In genomic region chr2:162146906-162147305, GRCh38 we compare ENCODE assay signal across 30 cellular contexts. TPM values are rescaled to one million over a fixed set of nuclear protein-coding genes. Genes with fewer than 3 reads are reported as not detected.
DNase-seq lines count a peak whose midpoint lies in the region; ATAC-seq, FAIRE-seq and TF ChIP-seq lines count a peak whose summit lies in the region.
"Had no signal": no experiment of that assay in that cellular context is flagged by ENCODE, and none has a peak within 500 bp of the region (broad histone marks: within the 10 kb centered on the region; RNA-seq: fewer than 3 reads in every experiment).

No MANE protein-coding gene starts in this region.

- no peak overlapping the region for H3K4me3 ChIP-seq in A549
- no peak overlapping the region for H3K4me3 ChIP-seq in breast epithelium
- H3K4me3 ChIP-seq in mammary epithelial cell (replicated peaks in 1 of 3; ENCODE audit: insufficient read depth in 1 of 3, low read depth in 2 of 3, low read length in 3 of 3), result no peak overlapping the region
- H3K4me3 ChIP-seq: ascending aorta, HAP-1, tibial artery had no signal

- DNase-seq in A549 (ENCODE audit: low read depth in 1 of 2, low spot score in 1 of 2) (no peak), HT1080 (ENCODE audit: low read depth) (peak; percentile 33), T-helper 17 cell (no peak), fibroblast of peridontal ligament (ENCODE audit: extremely low read depth) (peak; percentile 40), breast epithelium (ENCODE audit: low spot score in 2 of 2) (no peak), mammary epithelial cell (no peak), NCI-H1092 (lab: John Stamatoyannopoulos, UW) (no peak), NCI-H2029 treated with DMSO at 0.1 percent for 48 hours (lab: John Stamatoyannopoulos, UW) (no peak)
- DNase-seq: 8988T; activated CD4-positive, alpha-beta T cell treated with anti-CD3 and anti-CD28 coated beads for 48 hours; activated naive CD4-positive, alpha-beta T cell treated with anti-CD3 and anti-CD28 coated beads, Interleukin-2, amount 10 ng/mL, durations not matched to agents 7 days and 5 days; activated T-cell treated with anti-CD3 and anti-CD28 coated beads, Interleukin-2, amount 50 U/mL, for 48 hours; Calu3; effector memory CD4-positive, alpha-beta T cell; glutamatergic neuron; mesendoderm; naive thymus-derived CD4-positive, alpha-beta T cell; NCI-H748 treated with DMSO at 0.1 percent for 48 hours; OCI-M1; retina; SHP77 treated with DMSO at 0.1 percent for 48 hours; stimulated activated CD4-positive, alpha-beta T cell treated with anti-CD3 and anti-CD28 coated beads, Interleukin-4, amount 100 ng/mL, for 4 hours; stimulated activated naive CD8-positive, alpha-beta T cell treated with anti-CD3 and anti-CD28 coated beads, Interleukin-15, amount 100 ng/mL, for 72 hours; T-helper 1 cell; tibial artery had no signal

- WGBS in A549 (ENCODE audit: missing lambda C conversion rate), result 10% methylated on average over 5 of the region's 5 CpGs
- WGBS in mammary epithelial cell (ENCODE audit: low coverage, missing lambda C conversion rate), result 74% methylated on average over 5 of the region's 5 CpGs

- no peak for FAIRE-seq in A549 (lab: Jason Lieb, UNC)

- CTCF ChIA-PET in A549 (lab: Yijun Ruan, JAX), result no interaction called here
- CTCF ChIA-PET in mammary epithelial cell (lab: Charles Lee; ENCODE audit: low non-redundant PET), result no interaction called here

- no peak overlapping the region for H3K4me3 Mint-ChIP-seq in T-helper 17 cell
- H3K4me3 Mint-ChIP-seq: activated naive CD4-positive, alpha-beta T cell treated with anti-CD3 and anti-CD28 coated beads, Interleukin-2, amount 10 ng/mL, durations not matched to agents 7 days and 5 days; naive thymus-derived CD4-positive, alpha-beta T cell; stimulated activated naive CD8-positive, alpha-beta T cell treated with anti-CD3 and anti-CD28 coated beads, Interleukin-15, amount 100 ng/mL, for 72 hours had no signal

- peaks cover 7% of the 10 kb centered on the region for H3K36me3 Mint-ChIP-seq in T-helper 17 cell (ENCODE audit: low read depth)
- H3K36me3 Mint-ChIP-seq: activated naive CD4-positive, alpha-beta T cell treated with anti-CD3 and anti-CD28 coated beads, Interleukin-2, amount 10 ng/mL, durations not matched to agents 7 days and 5 days had no signal

- TF ChIP-seq CTCF in A549 (IDR thresholded peaks at IDR 0.05), result no peak
- no peak for TF ChIP-seq CTCF in breast epithelium (IDR thresholded peaks at IDR 0.05)
- no peak for TF ChIP-seq CTCF in mammary epithelial cell (conservative IDR thresholded peaks at IDR 0.05 in 1 of 2, IDR thresholded peaks at IDR 0.05 in 1 of 2; ENCODE audit: extremely low read depth in 1 of 2, insufficient read depth in 1 of 2, low read depth in 1 of 2, low read length in 2 of 2)

- H3K9me3 ChIP-seq in A549 (no peaks in the 10 kb centered on the region), T-helper 17 cell (ENCODE audit: control insufficient read depth, low read length, poor library complexity, severe bottlenecking) (no peaks in the 10 kb centered on the region), breast epithelium (no peaks in the 10 kb centered on the region), mammary epithelial cell (replicated peaks; ENCODE audit: insufficient read depth, low read length) (no peaks in the 10 kb centered on the region)
- H3K9me3 ChIP-seq: ascending aorta, HAP-1, tibial artery had no signal

- H3K27me3 ChIP-seq in breast epithelium (no peaks in the 10 kb centered on the region), mammary epithelial cell (ENCODE audit: insufficient read depth, low read length) (no peaks in the 10 kb centered on the region)
- H3K27me3 ChIP-seq: ascending aorta, tibial artery had no signal

- no peak overlapping the region for H2AFZ ChIP-seq in mammary epithelial cell (ENCODE audit: low read depth, low read length)

- intact Hi-C loops in breast epithelium (cut with DNase I; ENCODE audit: low total_unique reads), result no loop called here
- intact Hi-C loops in mammary epithelial cell (cut with micrococcal nuclease), result no loop called here

- dilution Hi-C loops in mammary epithelial cell (cut with HindIII; ENCODE audit: low sequenced_read_pairs), result no loop called here

- TF ChIP-seq POLR2A in A549 (IDR thresholded peaks at IDR 0.05; ENCODE audit: low read length) (no peak), breast epithelium (IDR thresholded peaks at IDR 0.05) (no peak)

- in situ Hi-C loops in mammary epithelial cell (cut with MboI; ENCODE audit: low sequenced_read_pairs in 2 of 2), result no loop called here

- no peaks in the 10 kb centered on the region for H3K79me2 ChIP-seq in mammary epithelial cell (ENCODE audit: insufficient read depth, low read length)

- no TSS peak for BruUV-seq in mammary epithelial cell (replicated peaks; lab: Mats Ljungman, UMichigan)

- H4K20me1 ChIP-seq in mammary epithelial cell (ENCODE audit: insufficient read depth, low read length), result no peaks in the 10 kb centered on the region

- no peaks in the 10 kb centered on the region for H3K4me1 Mint-ChIP-seq in T-helper 17 cell
- H3K4me1 Mint-ChIP-seq: activated naive CD4-positive, alpha-beta T cell treated with anti-CD3 and anti-CD28 coated beads, Interleukin-2, amount 10 ng/mL, durations not matched to agents 7 days and 5 days; naive thymus-derived CD4-positive, alpha-beta T cell; stimulated activated naive CD8-positive, alpha-beta T cell treated with anti-CD3 and anti-CD28 coated beads, Interleukin-15, amount 100 ng/mL, for 72 hours had no signal

- no peak for ATAC-seq in A549
- no peak for ATAC-seq in T-helper 17 cell
- ATAC-seq: naive thymus-derived CD4-positive, alpha-beta T cell; stimulated activated naive CD8-positive, alpha-beta T cell treated with anti-CD3 and anti-CD28 coated beads, Interleukin-15, amount 100 ng/mL, for 72 hours had no signal

- POLR2A ChIA-PET in A549 (lab: Yijun Ruan, JAX), result no interaction called here

- peak overlapping the region; percentile 62 for H3K27ac Mint-ChIP-seq in T-helper 17 cell
- H3K27ac Mint-ChIP-seq: activated naive CD4-positive, alpha-beta T cell treated with anti-CD3 and anti-CD28 coated beads, Interleukin-2, amount 10 ng/mL, durations not matched to agents 7 days and 5 days; naive thymus-derived CD4-positive, alpha-beta T cell; stimulated activated naive CD8-positive, alpha-beta T cell treated with anti-CD3 and anti-CD28 coated beads, Interleukin-15, amount 100 ng/mL, for 72 hours had no signal

- no peak overlapping the region for H3K27ac ChIP-seq in A549
- no peak overlapping the region for H3K27ac ChIP-seq in breast epithelium
- no peak overlapping the region for H3K27ac ChIP-seq in mammary epithelial cell (ENCODE audit: insufficient read depth, low read depth, low read length)
- H3K27ac ChIP-seq: ascending aorta, C4-2B, tibial artery had no signal

- no peaks in the 10 kb centered on the region for H3K4me1 ChIP-seq in A549
- no peaks in the 10 kb centered on the region for H3K4me1 ChIP-seq in breast epithelium
- H3K4me1 ChIP-seq in mammary epithelial cell (ENCODE audit: insufficient read depth, low read length), result no peaks in the 10 kb centered on the region
- H3K4me1 ChIP-seq: ascending aorta, HAP-1, tibial artery had no signal

- H3K36me3 ChIP-seq in breast epithelium (no peaks in the 10 kb centered on the region), mammary epithelial cell (ENCODE audit: insufficient read depth, low read length) (no peaks in the 10 kb centered on the region)
- H3K36me3 ChIP-seq: ascending aorta, HAP-1, tibial artery had no signal

- H3K9ac ChIP-seq in mammary epithelial cell (ENCODE audit: insufficient read depth, low read length), result no peak overlapping the region

- TF ChIP-seq RAD21 in A549 (conservative IDR thresholded peaks at IDR 0.05 in 1 of 2, IDR thresholded peaks at IDR 0.05 in 1 of 2), result no peak

- peaks cover 39% of the 10 kb centered on the region for H3K27me3 Mint-ChIP-seq in T-helper 17 cell

- no peak for TF ChIP-seq EP300 in A549 (IDR thresholded peaks at IDR 0.05)

- H3K4me2 ChIP-seq in A549 (peak overlapping the region; percentile 35; the same call in 2 of the 3 replicates), mammary epithelial cell (ENCODE audit: insufficient read depth, low read depth, low read length) (no peak overlapping the region)

TF ChIP-seq in A549, 52 proteins besides CTCF, POLR2A, EP300 and RAD21:
- TF ChIP-seq SMC3 (IDR thresholded peaks at IDR 0.05), result no peak
- no peak for TF ChIP-seq BHLHE40 (IDR thresholded peaks at IDR 0.05; ENCODE audit: low read depth, low read length)
- no peak for TF ChIP-seq E2F6 (IDR thresholded peaks at IDR 0.05; ENCODE audit: borderline replicate concordance, low read depth)
- no peak for TF ChIP-seq PHF8 (IDR thresholded peaks at IDR 0.05; ENCODE audit: borderline replicate concordance, low read depth)
- no peak for TF ChIP-seq HES2 (IDR thresholded peaks at IDR 0.05)
- TF ChIP-seq ZC3H11A (IDR thresholded peaks at IDR 0.05), result no peak
- TF ChIP-seq MAZ (IDR thresholded peaks at IDR 0.05; ENCODE audit: borderline replicate concordance, low read depth, low read length), result no peak
- TF ChIP-seq MYC (IDR thresholded peaks at IDR 0.05; ENCODE audit: borderline replicate concordance, low read length), result no peak
- TF ChIP-seq CBX8 (IDR thresholded peaks at IDR 0.05), result no peak
- no peak for TF ChIP-seq EHMT2 (IDR thresholded peaks at IDR 0.05; ENCODE audit: low read depth)
- TF ChIP-seq NFE2L2 (conservative IDR thresholded peaks at IDR 0.05; ENCODE audit: low read length), result no peak
- TF ChIP-seq FOSB (CRISPR knock-in tag; IDR thresholded peaks at IDR 0.05), result no peak

RNA-seq across cellular contexts. Expression of gene GCG, which starts 5.1 kb away (rescaled TPM):
- polyA plus RNA-seq in A549 (2011; rRNA removed) (not detected in 2 replicates), A549 (2017; fragmentation: RNase III; extraction: RNeasy Plus Mini Kit Qiagen cat#74134 plus additional on column Dnase treatment) (not detected in 3 replicates), mammary epithelial cell (not detected)
- not detected in 2 replicates for polyA plus RNA-seq in A549 (2012; cell fraction: cytosol; rRNA removed)
- polyA plus RNA-seq in A549 (2012; cell fraction: nucleus; rRNA removed), result not detected in 2 replicates
- polyA minus RNA-seq in A549 (2011; rRNA and poly(A)+ RNA removed), result not detected in 2 replicates
- 0.16 TPM in 1 of 2 replicates, not detected in the other for total RNA-seq in HT1080 (2014; rRNA removed; shearing (Covaris generic))
- not detected in 2 replicates for polyA plus RNA-seq in HT1080 (2015; cell fraction: cytosol; rRNA removed)
- not detected in 2 replicates for polyA plus RNA-seq in HT1080 (2015; cell fraction: nucleus; rRNA removed)
- total RNA-seq in T-helper 17 cell (not detected), breast epithelium (not detected), mammary epithelial cell (not detected)
- polyA minus RNA-seq in mammary epithelial cell, result not detected
- total RNA-seq: ascending aorta; Calu3; chondrocyte; naive thymus-derived CD4-positive, alpha-beta T cell; omental fat pad had no signal
- polyA plus RNA-seq: naive thymus-derived CD4-positive, alpha-beta T cell had no signal

Comparison
In these comparisons a context has a peak if more than half of its experiments do, and no peak if none do; other contexts are left out.
1. DNase-seq: peak in HT1080 (single experiment) and fibroblast of peridontal ligament (single experiment); none in A549 (0 of 2), T-helper 17 cell (0 of 3), breast epithelium (0 of 2), mammary epithelial cell (single experiment), NCI-H1092 (single experiment) and NCI-H2029 treated with DMSO at 0.1 percent for 48 hours (single experiment).